In genomic region chr12:3076730-3077571, GRCh38 we compare ENCODE assay signal across 8 cellular contexts. TPM values are rescaled to one million over a fixed set of nuclear protein-coding genes. Genes with fewer than 3 reads are reported as not detected.
A peak's percentile ranks its signal among the peaks of the same experiment; 100 is the strongest.
DNase-seq lines count a peak whose midpoint lies in the region; ATAC-seq lines count a peak whose summit lies in the region.

A gene with protein sequence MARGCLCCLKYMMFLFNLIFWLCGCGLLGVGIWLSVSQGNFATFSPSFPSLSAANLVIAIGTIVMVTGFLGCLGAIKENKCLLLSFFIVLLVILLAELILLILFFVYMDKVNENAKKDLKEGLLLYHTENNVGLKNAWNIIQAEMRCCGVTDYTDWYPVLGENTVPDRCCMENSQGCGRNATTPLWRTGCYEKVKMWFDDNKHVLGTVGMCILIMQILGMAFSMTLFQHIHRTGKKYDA (plus strand): TSS chr12:3077379. CDS start chr12:3201194, 123,815 bp downstream.

- no peak for ATAC-seq in HG03378 (IDR thresholded peaks at IDR 0.05; ENCODE audit: unreplicated experiment)

- DNase-seq in DMS53 treated with DMSO at 0.1 percent for 48 hours (lab: John Stamatoyannopoulos, UW; ENCODE audit: unreplicated experiment) (peak; percentile 75), H4 (ENCODE audit: low spot score) (peak; percentile 59), NCI-H1092 (lab: John Stamatoyannopoulos, UW) (peak; percentile 30), cerebellum (ENCODE audit: low spot score) (peak; percentile 91), kidney tubule cell (ENCODE audit: low spot score) (peak; percentile 73)
- DNase-seq in activated CD4-positive, alpha-beta T cell treated with anti-CD3 and anti-CD28 coated beads for 1 hour: peak; percentile 42
- peak; percentile 44 to 55 (median 51) for DNase-seq in stimulated activated CD4-positive, alpha-beta T cell treated with anti-CD3 and anti-CD28 coated beads, Interleukin-1b, Interleukin-23, amount 100 ng/mL, for 24 hours (ENCODE audit: low read depth in 4 of 4, low spot score in 1 of 4)

RNA-seq across cellular contexts. Expression of the gene that starts here (rescaled TPM):
- 12.7 and 15.8 TPM in 2 replicates for total RNA-seq in H4 (2014; rRNA removed; shearing (Covaris generic))
- 70.4 TPM for total RNA-seq in cerebellum

Comparison
In these comparisons a context has a peak if more than half of its experiments do, and no peak if none do; other contexts are left out.
1. DNase-seq: peak in every context shown above with its lines; median percentile 91 in cerebellum; 75 in DMS53 treated with DMSO at 0.1 percent for 48 hours; 73 in kidney tubule cell; 59 in H4; 51 in stimulated activated CD4-positive, alpha-beta T cell treated with anti-CD3 and anti-CD28 coated beads, Interleukin-1b, Interleukin-23, amount 100 ng/mL, for 24 hours; 42 in activated CD4-positive, alpha-beta T cell treated with anti-CD3 and anti-CD28 coated beads for 1 hour; 30 in NCI-H1092.